In genomic region chr9:134839441-134840125, GRCh38 we compare ENCODE assay signal across 19 cellular contexts. TPM values are rescaled to one million over a fixed set of nuclear protein-coding genes. Genes with fewer than 3 reads are reported as not detected.
A peak's percentile ranks its signal among the peaks of the same experiment; 100 is the strongest.
DNase-seq lines count a peak whose midpoint lies in the region; ATAC-seq, FAIRE-seq and TF ChIP-seq lines count a peak whose summit lies in the region.
"Had no signal": no experiment of that assay in that cellular context is flagged by ENCODE, and none has a peak within 500 bp of the region (broad histone marks: within the 10 kb centered on the region; RNA-seq: fewer than 3 reads in every experiment).

No MANE protein-coding gene starts in this region.

- TF ChIP-seq CTCF in heart right ventricle (IDR thresholded peaks at IDR 0.05) (no peak), OCI-LY1 (IDR thresholded peaks at IDR 0.05; ENCODE audit: low read length) (peak; percentile 10; the same call in 1 of the 2 replicates), fibroblast of villous mesenchyme (IDR thresholded peaks at IDR 0.05; ENCODE audit: insufficient read depth, low read depth, low read length) (peak; percentile 16), smooth muscle cell (IDR thresholded peaks at IDR 0.05; ENCODE audit: borderline replicate concordance, insufficient read depth, poor library complexity, severe bottlenecking) (no peak)

- H3K9me3 ChIP-seq in right cardiac atrium (ENCODE audit: control insufficient read depth, low read length) (no peaks in the 10 kb centered on the region), heart right ventricle (no peaks in the 10 kb centered on the region), OCI-LY1 (ENCODE audit: low read length) (no peaks in the 10 kb centered on the region), smooth muscle cell (replicated peaks; ENCODE audit: low read depth) (no peaks in the 10 kb centered on the region), small intestine (ENCODE audit: control insufficient read depth, low read depth) (no peaks in the 10 kb centered on the region)
- H3K9me3 ChIP-seq: upper lobe of right lung had no signal

- H3K27ac ChIP-seq in right cardiac atrium (ENCODE audit: low read length): no peak overlapping the region
- H3K27ac ChIP-seq in heart right ventricle: no peak overlapping the region
- H3K27ac ChIP-seq in OCI-LY1 (ENCODE audit: low read depth, low read length, poor library complexity, severe bottlenecking): no peak overlapping the region
- H3K27ac ChIP-seq in smooth muscle cell (ENCODE audit: low read depth): peak overlapping the region; percentile 38
- no peak overlapping the region for H3K27ac ChIP-seq in small intestine (ENCODE audit: low read depth in 1 of 2, low read length in 1 of 2)
- H3K27ac ChIP-seq: upper lobe of right lung had no signal

- peak; percentile 12 to 54 (median 38) for DNase-seq in right cardiac atrium
- no peak for DNase-seq in heart right ventricle
- no peak for DNase-seq in fibroblast of villous mesenchyme (ENCODE audit: low read depth)
- no peak for DNase-seq in smooth muscle cell (lab: John Stamatoyannopoulos, UW; ENCODE audit: unreplicated experiment)
- no peak for DNase-seq in small intestine
- no peak for DNase-seq in urothelium cell line (ENCODE audit: low spot score)
- DNase-seq: activated gamma-delta T cell; DMS79 treated with DMSO at 0.1 percent for 48 hours; NCI-H2029 treated with DMSO at 0.1 percent for 48 hours; NCI-H510A treated with DMSO at 0.1 percent for 48 hours; stimulated activated CD4-positive, alpha-beta T cell treated with anti-CD3 and anti-CD28 coated beads, Interleukin-12 subunit alpha, Interleukin-12 subunit beta, amount 100 ng/mL, for 4 hours; stimulated activated naive B cell treated with anti-CD40 and anti-IgM and Interleukin-4, amounts not matched to agents 10 μg/mL and 1 μg/mL and 100 μg/mL, for 72 hours; upper lobe of right lung had no signal

- no peak overlapping the region for H3K4me3 ChIP-seq in right cardiac atrium (ENCODE audit: low read length)
- H3K4me3 ChIP-seq in heart right ventricle: no peak overlapping the region
- H3K4me3 ChIP-seq in OCI-LY1 (ENCODE audit: low read depth, low read length, poor library complexity, severe bottlenecking): no peak overlapping the region
- H3K4me3 ChIP-seq in fibroblast of villous mesenchyme (ENCODE audit: low read depth, low read length): no peak overlapping the region
- H3K4me3 ChIP-seq in smooth muscle cell: no peak overlapping the region
- no peak overlapping the region for H3K4me3 ChIP-seq in small intestine (ENCODE audit: low read depth in 1 of 2, low read length in 2 of 2)
- H3K4me3 ChIP-seq: lung, upper lobe of right lung had no signal

- no peaks in the 10 kb centered on the region for H3K9me2 ChIP-seq in OCI-LY1 (ENCODE audit: low read depth, low read length)

- no peaks in the 10 kb centered on the region for H3K4me1 ChIP-seq in right cardiac atrium (ENCODE audit: control insufficient read depth, insufficient read depth, low read length)
- peaks cover 0 to 3% (median 0%) of the 10 kb centered on the region in 9 donors for H3K4me1 ChIP-seq in heart right ventricle
- H3K4me1 ChIP-seq in OCI-LY1 (ENCODE audit: insufficient read depth, low read length, severe bottlenecking): no peaks in the 10 kb centered on the region
- no peaks in the 10 kb centered on the region for H3K4me1 ChIP-seq in smooth muscle cell (ENCODE audit: low read depth)
- no peaks in the 10 kb centered on the region for H3K4me1 ChIP-seq in small intestine (ENCODE audit: control insufficient read depth in 2 of 2, insufficient read depth in 1 of 2, low read depth in 1 of 2, low read length in 1 of 2)
- H3K4me1 ChIP-seq: upper lobe of right lung had no signal

- H3K79me2 ChIP-seq in OCI-LY1 (ENCODE audit: insufficient read depth, low read length): peaks cover 19% of the 10 kb centered on the region
- H3K79me2 ChIP-seq in smooth muscle cell (ENCODE audit: low read depth): no peaks in the 10 kb centered on the region

- intact Hi-C loops in right cardiac atrium (cut with DNase I): no loop called here
- intact Hi-C loops in heart right ventricle (cut with DNase I): no loop called here

- ATAC-seq in right cardiac atrium (no peak), heart right ventricle (no peak), HG02840 (IDR thresholded peaks at IDR 0.05; ENCODE audit: low FRiP score, unreplicated experiment) (no peak)
- ATAC-seq: stimulated activated naive B cell treated with anti-CD40 and anti-IgM and Interleukin-4, amounts not matched to agents 10 μg/mL and 1 μg/mL and 100 μg/mL, for 72 hours; upper lobe of right lung had no signal

- H3F3A ChIP-seq in OCI-LY1 (ENCODE audit: insufficient read depth, low read length) (no peaks in the 10 kb centered on the region), smooth muscle cell (ENCODE audit: low read depth) (peaks cover 99% of the 10 kb centered on the region)

- WGBS in right cardiac atrium: 90% methylated on average over 21 of the region's 21 CpGs
- WGBS in heart right ventricle, 2 donors: 94 to 95% methylated on average over 21 of the region's 21 CpGs
- 95% methylated on average over 21 of the region's 21 CpGs for WGBS in smooth muscle cell (ENCODE audit: low lambda C conversion rate)
- WGBS in small intestine, 3 donors: 81 to 89% (median 82%) methylated on average over 21 of the region's 21 CpGs

- peaks cover 0 to 69% (median 0%) of the 10 kb centered on the region in 9 donors for H3K36me3 ChIP-seq in heart right ventricle
- H3K36me3 ChIP-seq in OCI-LY1 (ENCODE audit: insufficient read depth, low read length): peaks cover 100% of the 10 kb centered on the region
- peaks cover 39% of the 10 kb centered on the region for H3K36me3 ChIP-seq in smooth muscle cell (ENCODE audit: low read depth)
- H3K36me3 ChIP-seq in small intestine (ENCODE audit: control insufficient read depth in 2 of 2, insufficient read depth in 2 of 2, low read length in 2 of 2): no peaks in the 10 kb centered on the region

- no peaks in the 10 kb centered on the region for H4K20me1 ChIP-seq in OCI-LY1 (ENCODE audit: insufficient read depth, low read length)
- peaks cover 100% of the 10 kb centered on the region for H4K20me1 ChIP-seq in smooth muscle cell (ENCODE audit: low read depth)

- FAIRE-seq in small intestine (lab: Jason Lieb, UNC) (no peak), urothelium cell line (lab: Jason Lieb, UNC) (no peak)
- FAIRE-seq: colon, frontal cortex had no signal

- H3K4me2 ChIP-seq in OCI-LY1 (ENCODE audit: low read length) (no peak overlapping the region), smooth muscle cell (no peak overlapping the region)

- H2AFZ ChIP-seq in OCI-LY1 (ENCODE audit: low read length) (no peak overlapping the region), smooth muscle cell (ENCODE audit: low read depth) (no peak overlapping the region)

- H3K9ac ChIP-seq in OCI-LY1 (ENCODE audit: low read length): no peak overlapping the region
- no peak overlapping the region for H3K9ac ChIP-seq in smooth muscle cell (ENCODE audit: low read depth)

- H3K27me3 ChIP-seq in right cardiac atrium (ENCODE audit: control insufficient read depth, insufficient read depth): no peaks in the 10 kb centered on the region
- H3K27me3 ChIP-seq in heart right ventricle: no peaks in the 10 kb centered on the region
- H3K27me3 ChIP-seq in OCI-LY1 (ENCODE audit: insufficient read depth, low read length): no peaks in the 10 kb centered on the region
- no peaks in the 10 kb centered on the region for H3K27me3 ChIP-seq in smooth muscle cell (ENCODE audit: low read depth)
- H3K27me3 ChIP-seq in small intestine (ENCODE audit: control insufficient read depth in 2 of 2, insufficient read depth in 2 of 2, low read length in 2 of 2): no peaks in the 10 kb centered on the region
- H3K27me3 ChIP-seq: upper lobe of right lung had no signal

RNA-seq across cellular contexts. Expression of gene FCN2, which starts 41.0 kb away (rescaled TPM):
- total RNA-seq in right cardiac atrium: not detected
- polyA plus RNA-seq in right cardiac atrium: 0.72 TPM
- total RNA-seq in heart right ventricle: under 1 TPM in 3 of 10 donors, not detected in 7; 0.25 to 0.46 (median 0.26) TPM
- polyA plus RNA-seq in heart right ventricle: under 1 TPM; 0.19 to 0.44 TPM
- total RNA-seq in fibroblast of villous mesenchyme: not detected in 2 replicates
- total RNA-seq in smooth muscle cell: not detected in 2 replicates
- not detected in 2 replicates for polyA plus RNA-seq in smooth muscle cell
- not detected for polyA plus RNA-seq in small intestine
- total RNA-seq: CD8-positive, alpha-beta memory T cell; frontal cortex; lung; upper lobe of right lung had no signal
- polyA plus RNA-seq: CD8-positive, alpha-beta memory T cell had no signal

Comparison
In these comparisons a context has a peak if more than half of its experiments do, and no peak if none do; other contexts are left out.
1. DNase-seq: peak in right cardiac atrium (3 of 3); none in heart right ventricle (0 of 2), fibroblast of villous mesenchyme (single experiment), smooth muscle cell (single experiment), small intestine (single experiment) and urothelium cell line (single experiment).
2. CTCF ChIP-seq: peak in OCI-LY1 (single experiment) and fibroblast of villous mesenchyme (single experiment); none in heart right ventricle (0 of 9) and smooth muscle cell (single experiment).